8 cellular contexts compared by ENCODE assay signal in the genomic region with DNA sequence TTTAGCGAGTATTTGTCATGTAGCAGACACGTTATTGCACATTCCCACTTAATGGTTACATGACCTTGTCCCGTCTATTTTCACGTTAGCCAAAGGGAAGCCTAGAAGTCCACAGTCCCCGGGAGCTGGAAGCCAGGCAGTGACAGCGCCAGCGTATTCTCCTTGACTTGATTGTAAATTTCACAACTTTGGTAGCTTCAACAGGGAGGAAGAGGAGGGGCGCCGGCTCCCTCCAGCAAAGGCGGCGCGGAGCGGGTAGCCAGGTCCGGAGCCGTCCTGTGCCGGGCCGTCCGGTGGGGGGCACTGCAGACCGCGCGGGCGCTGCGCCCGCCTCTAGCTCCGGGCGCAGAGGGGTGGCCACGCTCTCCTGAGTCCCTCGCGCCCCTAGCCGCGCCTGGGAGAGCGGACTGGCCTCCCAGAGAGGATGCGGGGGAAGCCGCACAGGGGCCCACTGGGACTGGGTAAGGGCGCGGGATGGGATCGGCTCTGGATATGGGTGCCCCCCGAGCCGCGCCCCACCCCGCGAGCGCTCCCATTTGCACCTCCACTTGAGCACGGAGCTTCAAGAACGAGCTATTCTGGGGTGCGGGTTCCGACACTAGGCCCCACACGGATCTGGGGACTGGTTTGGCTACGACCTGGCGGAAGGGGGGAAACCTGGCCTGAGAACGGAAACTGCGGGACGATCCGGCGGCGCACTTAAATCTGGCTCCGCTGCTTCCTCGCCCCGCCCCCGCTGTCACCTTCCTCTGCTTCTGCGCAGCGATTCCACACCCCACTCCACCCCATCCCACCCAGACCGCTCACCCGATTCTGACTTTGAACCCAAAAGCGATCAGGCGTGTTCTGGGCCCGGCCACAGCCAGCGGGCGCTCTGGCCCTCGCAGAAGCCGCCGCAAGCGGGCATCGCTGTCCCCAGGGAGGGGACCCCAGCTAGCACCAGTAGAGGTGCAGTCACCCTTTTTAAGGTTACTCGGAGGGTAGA. TPM values are rescaled to one million over a fixed set of nuclear protein-coding genes. Genes with fewer than 3 reads are reported as not detected.
DNase-seq lines count a peak whose midpoint lies in the region; ATAC-seq lines count a peak whose summit lies in the region.

No MANE protein-coding gene starts in this region.

- H3K4me2 ChIP-seq in trophoblast cell (ENCODE audit: low read length): peak overlapping the region; percentile 98

- peak overlapping the region; percentile 43 for H3K14ac ChIP-seq in trophoblast cell (ENCODE audit: low read length)

- no peaks in the 10 kb centered on the region for H3K36me3 ChIP-seq in trophoblast cell (ENCODE audit: control insufficient read depth in 1 of 2, insufficient read depth in 2 of 2, low read length in 2 of 2)

- WGBS in trophoblast cell (ENCODE audit: extremely low coverage, insufficient coverage, insufficient read length): no CpG with 5 or more reads among the region's 75 CpGs

- no peaks in the 10 kb centered on the region for H3K4me1 ChIP-seq in trophoblast cell (ENCODE audit: control insufficient read depth in 1 of 2, insufficient read depth in 2 of 2, low read length in 2 of 2)

- intact Hi-C loops in left ventricle myocardium superior (cut with micrococcal nuclease): loop anchor here (10.0 kb wide), 1 partner anchor 1099 kb away; no protein-coding TSS in a partner anchor

- peaks cover 9% of the 10 kb centered on the region for H3K27me3 ChIP-seq in trophoblast cell (ENCODE audit: insufficient read depth, low read length)

- no peak overlapping the region for H3K4ac ChIP-seq in trophoblast cell (ENCODE audit: low read depth, low read length)

- peak overlapping the region; percentile 72 for H4K8ac ChIP-seq in trophoblast cell (ENCODE audit: low read depth, low read length)

- no peak overlapping the region for H2BK120ac ChIP-seq in trophoblast cell (ENCODE audit: insufficient read depth, low read length, poor library complexity)

- no peak overlapping the region for H2AK5ac ChIP-seq in trophoblast cell (ENCODE audit: low read length)

- H4K12ac ChIP-seq in trophoblast cell (ENCODE audit: low read depth, low read length): no peak overlapping the region

- H3K4me3 ChIP-seq in trophoblast cell (ENCODE audit: low read depth, low read length): peak overlapping the region; percentile 71

- peak overlapping the region; percentile 48 for H3K18ac ChIP-seq in trophoblast cell (ENCODE audit: low read length)

- no peak overlapping the region for H2BK5ac ChIP-seq in trophoblast cell (ENCODE audit: low read depth, low read length, poor library complexity)

- H3K79me1 ChIP-seq in trophoblast cell (ENCODE audit: low read length): peaks cover 3% of the 10 kb centered on the region

- H3K9me3 ChIP-seq in trophoblast cell (ENCODE audit: insufficient read depth, low read depth, low read length): no peaks in the 10 kb centered on the region

- H4K91ac ChIP-seq in trophoblast cell (ENCODE audit: low read depth, low read length): no peak overlapping the region

- no peak overlapping the region for H3K27ac ChIP-seq in trophoblast cell (ENCODE audit: low read depth, low read length)

- peak overlapping the region; percentile 28 for H3K9ac ChIP-seq in trophoblast cell (ENCODE audit: low read length)

- no peaks in the 10 kb centered on the region for H3K79me2 ChIP-seq in trophoblast cell (ENCODE audit: control insufficient read depth, insufficient read depth, low read length, poor library complexity)

- H2BK12ac ChIP-seq in trophoblast cell (ENCODE audit: low read length): peak overlapping the region; percentile 68

- ATAC-seq in GM21423 (IDR thresholded peaks at IDR 0.05; ENCODE audit: unreplicated experiment) (peak; percentile 85), left ventricle myocardium superior (peak; percentile 100)

- H2AFZ ChIP-seq in trophoblast cell (ENCODE audit: insufficient read depth, low read length, poor library complexity): peak overlapping the region; percentile 92

- in situ Hi-C loops in KBM-7 (cut with MboI; ENCODE audit: low pct_unique_long_range_greater_than_20kb, low sequenced_read_pairs): no loop called here

- no peak overlapping the region for H3K23ac ChIP-seq in trophoblast cell (ENCODE audit: low read length)

- DNase-seq in Daoy (ENCODE audit: low read depth) (peak; percentile 78), KBM-7 (peak; percentile 54), amygdala (lab: John Stamatoyannopoulos, UW) (peak in 32 of 56 donors; percentile 2 to 71 (median 24)), left ventricle myocardium superior (peak; percentile 84), trophoblast cell (peak; percentile 68 to 82), A172 (ENCODE audit: low spot score) (no peak), globus pallidus (ENCODE audit: low spot score) (no peak)

RNA-seq across cellular contexts. Expression of gene KLF4, which starts 23.8 kb away (rescaled TPM):
- total RNA-seq in Daoy (2014; rRNA removed; shearing (Covaris generic)): 5.7 and 6.5 TPM in 2 replicates
- 30.5 TPM for total RNA-seq in left ventricle myocardium superior
- polyA plus RNA-seq in trophoblast cell (2013): 44.4 and 44.9 TPM in 2 replicates
- 5.4 and 6.4 TPM in 2 replicates for total RNA-seq in A172 (2014; rRNA removed; shearing (Covaris generic))

Comparison
In these comparisons a context has a peak if more than half of its experiments do, and no peak if none do; other contexts are left out.
1. DNase-seq: peak in Daoy (single experiment), KBM-7 (single experiment), amygdala (32 of 56), left ventricle myocardium superior (single experiment) and trophoblast cell (2 of 2); none in A172 (single experiment) and globus pallidus (single experiment).